In genomic region chr14:26596722-26597030, GRCh38 we compare ENCODE assay signal across 7 cellular contexts. TPM values are rescaled to one million over a fixed set of nuclear protein-coding genes. Genes with fewer than 3 reads are reported as not detected.
DNase-seq lines count a peak whose midpoint lies in the region; ATAC-seq, FAIRE-seq and TF ChIP-seq lines count a peak whose summit lies in the region.

No MANE protein-coding gene starts in this region.

- H3K4me1 Mint-ChIP-seq in activated T-helper 1 cell treated with anti-CD3 and anti-CD28 coated beads, Interleukin-12 subunit alpha, Interleukin-12 subunit beta, Interleukin-2, Interleukin-4 antibody, amounts not matched to agents 30 ng/mL and 10 ng/mL and 1 ng/mL, durations not matched to agents 14 hours and 24 hours and 36 hours (ENCODE audit: low read depth) = no peaks in the 10 kb centered on the region

- no peak overlapping the region for H3K27ac Mint-ChIP-seq in activated T-helper 1 cell treated with anti-CD3 and anti-CD28 coated beads, Interleukin-12 subunit alpha, Interleukin-12 subunit beta, Interleukin-2, Interleukin-4 antibody, amounts not matched to agents 30 ng/mL and 10 ng/mL and 1 ng/mL, durations not matched to agents 14 hours and 24 hours and 36 hours

- H3K27me3 ChIP-seq in iPS DF 6.9 (ENCODE audit: control insufficient read depth, insufficient read depth, low read length) = no peaks in the 10 kb centered on the region
- H3K27me3 ChIP-seq in small intestine (ENCODE audit: control insufficient read depth in 2 of 2, insufficient read depth in 2 of 2, low read length in 2 of 2) = peaks cover 0 to 3% of the 10 kb centered on the region in 2 donors

- intact Hi-C loops in activated T-helper 1 cell treated with anti-CD3 and anti-CD28 coated beads, Interleukin-12 subunit alpha, Interleukin-12 subunit beta, Interleukin-2, Interleukin-4 antibody, amounts not matched to agents 30 ng/mL and 10 ng/mL and 1 ng/mL, durations not matched to agents 14 hours and 24 hours and 36 hours (cut with micrococcal nuclease) = no loop called here

- peaks cover 26% of the 10 kb centered on the region for H3K27me3 Mint-ChIP-seq in activated T-helper 1 cell treated with anti-CD3 and anti-CD28 coated beads, Interleukin-12 subunit alpha, Interleukin-12 subunit beta, Interleukin-2, Interleukin-4 antibody, amounts not matched to agents 30 ng/mL and 10 ng/mL and 1 ng/mL, durations not matched to agents 14 hours and 24 hours and 36 hours (ENCODE audit: insufficient read depth)

- H3K36me3 Mint-ChIP-seq in activated T-helper 1 cell treated with anti-CD3 and anti-CD28 coated beads, Interleukin-12 subunit alpha, Interleukin-12 subunit beta, Interleukin-2, Interleukin-4 antibody, amounts not matched to agents 30 ng/mL and 10 ng/mL and 1 ng/mL, durations not matched to agents 14 hours and 24 hours and 36 hours (ENCODE audit: low read depth) = no peaks in the 10 kb centered on the region

- H3K4me3 ChIP-seq in iPS DF 6.9 (ENCODE audit: low read length) = peak overlapping the region; percentile 53; the same call in 1 of the 2 replicates
- H3K4me3 ChIP-seq in small intestine (ENCODE audit: low read depth in 1 of 2, low read length in 2 of 2) = peak overlapping the region; percentile 35 to 52

- TF ChIP-seq CTCF in GM10266 (IDR thresholded peaks at IDR 0.05; ENCODE audit: control insufficient read depth, insufficient read depth, low read depth, missing control alignments) = no peak

- H3K36me3 ChIP-seq in iPS DF 6.9 (ENCODE audit: control insufficient read depth, insufficient read depth, low read length) (no peaks in the 10 kb centered on the region), small intestine (ENCODE audit: control insufficient read depth in 2 of 2, insufficient read depth in 2 of 2, low read length in 2 of 2) (no peaks in the 10 kb centered on the region)

- H3K27ac ChIP-seq in iPS DF 6.9 (ENCODE audit: low read length) (no peak overlapping the region), small intestine (ENCODE audit: low read depth in 1 of 2, low read length in 1 of 2) (peak overlapping the region in 1 of 2 donors; percentile 20)

- FAIRE-seq in HTR-8/SVneo (lab: Jason Lieb, UNC) = no peak
- FAIRE-seq in small intestine (lab: Jason Lieb, UNC) = no peak

- DNase-seq in HTR-8/SVneo (ENCODE audit: insufficient read length, low spot score) (peak; percentile 1), iPS DF 6.9 (ENCODE audit: low read depth, low spot score) (no peak), small intestine (no peak), GM10266 (ENCODE audit: extremely low spot score) (no peak), SKM-1 treated with dmso at 0.1 percent for 144 hours (lab: John Stamatoyannopoulos, UW; ENCODE audit: unreplicated experiment) (no peak)
- no peak for DNase-seq in activated T-helper 1 cell treated with anti-CD3 and anti-CD28 coated beads, Interleukin-12 subunit alpha, Interleukin-12 subunit beta, Interleukin-2, Interleukin-4 antibody, amounts not matched to agents 30 ng/mL and 10 ng/mL and 1 ng/mL, durations not matched to agents 14 hours and 24 hours and 36 hours (ENCODE audit: low spot score)

- H3K9me3 ChIP-seq in iPS DF 6.9 (ENCODE audit: control insufficient read depth, insufficient read depth, low read length) (no peaks in the 10 kb centered on the region), small intestine (ENCODE audit: control insufficient read depth, low read depth) (no peaks in the 10 kb centered on the region)

- H3K9me3 Mint-ChIP-seq in activated T-helper 1 cell treated with anti-CD3 and anti-CD28 coated beads, Interleukin-12 subunit alpha, Interleukin-12 subunit beta, Interleukin-2, Interleukin-4 antibody, amounts not matched to agents 30 ng/mL and 10 ng/mL and 1 ng/mL, durations not matched to agents 14 hours and 24 hours and 36 hours = no peaks in the 10 kb centered on the region

- no peak for ATAC-seq in HG03025 (IDR thresholded peaks at IDR 0.05; ENCODE audit: low FRiP score, unreplicated experiment)

- H3K4me1 ChIP-seq in iPS DF 6.9 (ENCODE audit: control insufficient read depth, insufficient read depth, low read length) = no peaks in the 10 kb centered on the region; the same call in 1 of the 2 replicates
- H3K4me1 ChIP-seq in small intestine (ENCODE audit: control insufficient read depth in 2 of 2, insufficient read depth in 1 of 2, low read depth in 1 of 2, low read length in 1 of 2) = no peaks in the 10 kb centered on the region

- H3K4me3 Mint-ChIP-seq in activated T-helper 1 cell treated with anti-CD3 and anti-CD28 coated beads, Interleukin-12 subunit alpha, Interleukin-12 subunit beta, Interleukin-2, Interleukin-4 antibody, amounts not matched to agents 30 ng/mL and 10 ng/mL and 1 ng/mL, durations not matched to agents 14 hours and 24 hours and 36 hours = peak overlapping the region; percentile 39

- WGBS in iPS DF 6.9 (ENCODE audit: insufficient coverage, insufficient read length) = no CpG with 5 or more reads among the region's 13 CpGs
- WGBS in small intestine, 3 donors = 4 to 13% (median 5%) methylated on average over 13 of the region's 13 CpGs

RNA-seq across cellular contexts. Expression of gene NOVA1, which starts 1.2 kb away (rescaled TPM):
- total RNA-seq in activated T-helper 1 cell treated with anti-CD3 and anti-CD28 coated beads, Interleukin-12 subunit alpha, Interleukin-12 subunit beta, Interleukin-2, Interleukin-4 antibody, amounts not matched to agents 30 ng/mL and 10 ng/mL and 1 ng/mL, durations not matched to agents 14 hours and 24 hours and 36 hours = 0.13 TPM in 1 of 2 replicates, not detected in the other
- polyA plus RNA-seq in small intestine = 1 to 10 TPM in 1 of 3 donors, under 1 TPM in 1, not detected in 1; 0.27 to 1.5 TPM
